8 cellular contexts compared by ENCODE assay signal in genomic region chr15:65610871-65611718, GRCh38. TPM values are rescaled to one million over a fixed set of nuclear protein-coding genes. Genes with fewer than 3 reads are reported as not detected.
A peak's percentile ranks its signal among the peaks of the same experiment; 100 is the strongest.
DNase-seq lines count a peak whose midpoint lies in the region; ATAC-seq and TF ChIP-seq lines count a peak whose summit lies in the region.

Gene INTS14, minus strand, starts transcription at chr15:65611131. Its CDS starts 3,751 bp downstream, at chr15:65607380.

- H3K27ac ChIP-seq in VCaP: peak within 1 kb of the TSS; percentile 95
- H3K27ac ChIP-seq in breast epithelium: peak within 1 kb of the TSS; percentile 97 to 98
- peak within 1 kb of the TSS; percentile 84 to 99 (median 96) for H3K27ac ChIP-seq in skin epidermis

- H3K4me3 ChIP-seq in breast epithelium: peak within 1 kb of the TSS; percentile 77 to 90 (median 79)
- H3K4me3 ChIP-seq in iPS-18c (ENCODE audit: insufficient read depth, low read depth, low read length): peak within 1 kb of the TSS; percentile 94
- H3K4me3 ChIP-seq in skin epidermis: peak within 1 kb of the TSS; percentile 61 to 90 (median 83)

- H3K9me3 ChIP-seq in breast epithelium: no peaks in the 10 kb centered on the region
- H3K9me3 ChIP-seq in iPS-18c (ENCODE audit: control insufficient read depth, insufficient read depth, low read length): no peaks in the 10 kb centered on the region

- H3K4me1 ChIP-seq in breast epithelium: peaks cover 0 to 4% of the 10 kb centered on the region in 2 donors

- intact Hi-C loops in breast epithelium (cut with DNase I; ENCODE audit: low total_unique reads): no loop called here

- TF ChIP-seq POLR2A in breast epithelium (IDR thresholded peaks at IDR 0.05): peak; percentile 68

- peak; percentile 88 for TF ChIP-seq CTCF in VCaP (conservative IDR thresholded peaks at IDR 0.05)
- peak in 2 of 3 donors; percentile 33 to 52 for TF ChIP-seq CTCF in breast epithelium (IDR thresholded peaks at IDR 0.05)

- ATAC-seq in GM18873 (IDR thresholded peaks at IDR 0.05; ENCODE audit: low FRiP score, unreplicated experiment) (peak; percentile 83), HG03139 (IDR thresholded peaks at IDR 0.05; ENCODE audit: unreplicated experiment) (peak; percentile 94)

- H3K27me3 ChIP-seq in breast epithelium: no peaks in the 10 kb centered on the region

- H3K36me3 ChIP-seq in breast epithelium: no peaks in the 10 kb centered on the region

- DNase-seq in AG08395 (ENCODE audit: low spot score) (peak; percentile 99), NCI-H2196 treated with DMSO at 0.1 percent for 48 hours (lab: John Stamatoyannopoulos, UW; ENCODE audit: unreplicated experiment) (peak; percentile 90), breast epithelium (ENCODE audit: low spot score in 2 of 2) (peak; percentile 94 to 98)

RNA-seq across cellular contexts. Expression of gene INTS14, which starts in this region (rescaled TPM):
- 10 to 100 TPM; 34.6 to 54.3 (median 37.7) TPM for total RNA-seq in breast epithelium

Comparison
In these comparisons a context has a peak if more than half of its experiments do, and no peak if none do; other contexts are left out.
1. Peak in every context shown above with its lines: DNase-seq, ATAC-seq, H3K4me3 ChIP-seq and H3K27ac ChIP-seq.